22 cellular contexts compared by ENCODE assay signal in the genomic region with DNA sequence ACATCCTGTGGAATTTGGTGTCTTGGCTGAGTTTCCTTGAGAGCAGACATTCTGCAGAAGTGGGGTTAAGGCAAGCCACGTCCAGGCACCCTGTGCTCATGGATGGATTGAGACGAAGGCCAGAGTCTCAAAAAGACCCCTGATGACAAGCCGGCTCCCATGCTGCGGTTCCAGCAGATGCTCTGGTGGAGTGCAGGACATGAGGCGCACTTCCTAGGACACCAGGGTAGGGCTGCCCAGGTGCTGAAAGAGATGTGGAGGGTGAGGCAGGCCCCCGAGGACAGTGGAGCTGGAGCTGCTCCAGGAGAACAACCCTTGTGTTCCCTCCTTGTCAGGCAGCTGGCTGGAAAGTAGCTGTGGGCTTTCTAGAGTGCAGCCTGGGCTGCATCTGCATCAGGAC.
"Had no signal": no experiment of that assay in that cellular context is flagged by ENCODE, and none has a peak within 500 bp of the region (broad histone marks: within the 10 kb centered on the region; RNA-seq: fewer than 3 reads in every experiment).

No MANE protein-coding gene starts in this region.

- DNase-seq: cerebellar nuclear complex; colonic mucosa; effector CD4-positive, alpha-beta T cell; endodermal cell; erythroblast; foreskin melanocyte; head of caudate nucleus; kidney; left cardiac atrium; mammary epithelial cell; naive thymus-derived CD4-positive, alpha-beta T cell; posterior cingulate gyrus; stimulated activated CD4-positive, alpha-beta T cell treated with anti-CD3 and anti-CD28 coated beads, Interleukin-15, amount 100 ng/mL, for 24 hours; stimulated activated CD4-positive, alpha-beta T cell treated with anti-CD3 and anti-CD28 coated beads, Interleukin-1b, Interleukin-23, amount 100 ng/mL, for 48 hours; stimulated activated CD4-positive, alpha-beta T cell treated with anti-CD3 and anti-CD28 coated beads, Interleukin-4, amount 100 ng/mL, for 24 hours; stimulated activated naive CD4-positive, alpha-beta T cell; stomach; substantia nigra; transverse colon had no signal

- H3K27me3 ChIP-seq: colonic mucosa, hepatocyte, right atrium auricular region, transverse colon had no signal

- H3K9me3 ChIP-seq: colonic mucosa, right atrium auricular region, thoracic aorta, transverse colon had no signal

- H3K36me3 ChIP-seq: colonic mucosa, right atrium auricular region, stomach, thoracic aorta, transverse colon had no signal

- H3K27ac Mint-ChIP-seq: endodermal cell; naive thymus-derived CD4-positive, alpha-beta T cell had no signal

- H3K4me2 ChIP-seq: hepatocyte had no signal

- H3K79me2 ChIP-seq: hepatocyte had no signal

- H3K4me1 ChIP-seq: colonic mucosa had no signal

- H3K27ac ChIP-seq: colonic mucosa, hepatocyte, right atrium auricular region, thoracic aorta, transverse colon had no signal

- H3K4me1 Mint-ChIP-seq: endodermal cell; naive thymus-derived CD4-positive, alpha-beta T cell had no signal

- H2AFZ ChIP-seq: hepatocyte had no signal

- H3K4me3 Mint-ChIP-seq: endodermal cell; naive thymus-derived CD4-positive, alpha-beta T cell had no signal

- H3K4me3 ChIP-seq: colonic mucosa, hepatocyte, right atrium auricular region, stomach, thoracic aorta, transverse colon had no signal
